ENCODE assay signal across 25 cellular contexts in the genomic region with DNA sequence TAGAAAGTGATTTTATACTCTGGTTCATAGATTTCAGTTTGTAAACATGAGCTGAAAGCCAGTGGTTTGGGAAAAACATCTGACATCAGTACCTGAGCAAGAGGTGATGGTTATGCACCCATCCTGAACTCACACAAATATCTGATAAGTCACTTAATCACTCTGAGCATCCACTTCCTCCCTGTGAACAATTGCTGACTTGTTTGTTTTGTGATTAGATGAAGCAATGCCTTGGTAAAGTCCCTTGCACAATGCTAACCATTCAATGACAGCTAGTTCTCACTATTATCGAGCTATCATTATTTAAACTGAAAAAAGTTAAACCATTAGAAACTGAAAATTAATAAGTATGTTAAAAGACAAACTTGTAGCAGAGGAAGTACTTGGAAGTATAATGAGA.
A peak's percentile ranks its signal among the peaks of the same experiment; 100 is the strongest.
DNase-seq lines count a peak whose midpoint lies in the region; ATAC-seq, FAIRE-seq and TF ChIP-seq lines count a peak whose summit lies in the region.
"Had no signal": no experiment of that assay in that cellular context is flagged by ENCODE, and none has a peak within 500 bp of the region (broad histone marks: within the 10 kb centered on the region; RNA-seq: fewer than 3 reads in every experiment).

No MANE protein-coding gene starts in this region.

- H3K4me1 Mint-ChIP-seq in activated naive CD4-positive, alpha-beta T cell treated with anti-CD3 and anti-CD28 coated beads, Interleukin-2, amount 50 U/mL, for 24 hours, result no peaks in the 10 kb centered on the region
- H3K4me1 Mint-ChIP-seq: activated B cell treated with CpG ODN at 0.5 μM for 24 hours, CD14-positive monocyte, memory B cell had no signal

- ATAC-seq in HG03097 (IDR thresholded peaks at IDR 0.05; ENCODE audit: low FRiP score, unreplicated experiment) (peak; percentile 78), RWPE2 (ENCODE audit: low read depth) (peak; percentile 45; the same call in 2 of the 3 replicates), pancreas (peak in 3 of 4 donors; percentile 44 to 81 (median 63))
- ATAC-seq: natural killer cell treated with Interleukin-12 subunit alpha and Interleukin-12 subunit beta and Interleukin-15 and Interleukin-18, amount 100 ng/mL, for 72 hours had no signal

- H3K9me3 Mint-ChIP-seq in activated naive CD4-positive, alpha-beta T cell treated with anti-CD3 and anti-CD28 coated beads, Interleukin-2, amount 50 U/mL, for 24 hours, result no peaks in the 10 kb centered on the region
- H3K9me3 Mint-ChIP-seq: activated T-helper 2 cell treated with anti-CD3 and anti-CD28 coated beads, Interferon-gamma antibody, Interleukin-2, Interleukin-4, amounts not matched to agents 10 μg/mL and 5 μg/mL and 100 μg/mL, durations not matched to agents 14 hours and 24 hours and 36 hours; memory B cell; T-helper 2 cell treated with Interferon-gamma antibody and Interleukin-4, amounts not matched to agents 5 μg/mL and 100 μg/mL, for 36 hours had no signal

- no peak overlapping the region for H3K4me3 ChIP-seq in RWPE2 (ENCODE audit: severe bottlenecking)
- H3K4me3 ChIP-seq in pancreas, result no peak overlapping the region
- H3K4me3 ChIP-seq in HAP-1, result no peak overlapping the region
- no peak overlapping the region for H3K4me3 ChIP-seq in dorsolateral prefrontal cortex
- H3K4me3 ChIP-seq: cardiac muscle cell, hepatocyte, stomach, upper lobe of left lung had no signal

- intact Hi-C loops in pancreas (cut with DNase I), result no loop called here
- intact Hi-C loops in dorsolateral prefrontal cortex (cut with DNase I), result no loop called here

- TF ChIP-seq CTCF in RWPE2 (IDR thresholded peaks at IDR 0.05; ENCODE audit: poor library complexity, severe bottlenecking) (no peak), pancreas (IDR thresholded peaks at IDR 0.05) (no peak), dorsolateral prefrontal cortex (IDR thresholded peaks at IDR 0.05 in 54 of 56, conservative IDR thresholded peaks at IDR 0.05 in 2 of 56; ENCODE audit: low read depth in 1 of 56, partially characterized antibody in 56 of 56) (no peak)

- in situ Hi-C loops in HAP-1 (cut with MboI; ENCODE audit: low sequenced_read_pairs), result no loop called here

- no peak overlapping the region for H3K4me3 Mint-ChIP-seq in activated naive CD4-positive, alpha-beta T cell treated with anti-CD3 and anti-CD28 coated beads, Interleukin-2, amount 50 U/mL, for 24 hours
- H3K4me3 Mint-ChIP-seq: activated B cell treated with CpG ODN at 0.5 μM for 24 hours; CD14-positive monocyte; memory B cell; natural killer cell treated with Interleukin-12 subunit alpha and Interleukin-12 subunit beta and Interleukin-15 and Interleukin-18, amount 100 ng/mL, for 72 hours; T-helper 2 cell treated with Interferon-gamma antibody and Interleukin-4, amounts not matched to agents 5 μg/mL and 100 μg/mL, for 36 hours had no signal

- DNase-seq in activated naive CD4-positive, alpha-beta T cell treated with anti-CD3 and anti-CD28 coated beads, Interleukin-2, amount 50 U/mL, for 16 hours, result no peak
- no peak for DNase-seq in RWPE2 (ENCODE audit: low spot score)
- no peak for DNase-seq in pancreas
- no peak for DNase-seq in NCI-H446 (lab: John Stamatoyannopoulos, UW)
- DNase-seq in HAP-1 (ENCODE audit: low spot score in 2 of 2), result no peak
- no peak for DNase-seq in dorsolateral prefrontal cortex
- DNase-seq: ACHN; activated B cell treated with CpG ODN at 0.5 μM for 24 hours; DND-41; IMR-90; MM.1S; NCI-H187; posterior cingulate gyrus; stimulated activated CD4-positive, alpha-beta T cell treated with anti-CD3 and anti-CD28 coated beads, Interleukin-2, amount 100 ng/mL, for 24 hours; stomach; upper lobe of left lung had no signal

- 6 to 19% methylated on average over 1 of the region's 1 CpG for WGBS in pancreas, 2 donors

- no peaks in the 10 kb centered on the region for H3K9me3 ChIP-seq in RWPE2 (ENCODE audit: severe bottlenecking)
- H3K9me3 ChIP-seq in pancreas, result no peaks in the 10 kb centered on the region
- H3K9me3 ChIP-seq in HAP-1, result no peaks in the 10 kb centered on the region
- H3K9me3 ChIP-seq: stomach, upper lobe of left lung had no signal

- H3K4me1 ChIP-seq in RWPE2 (ENCODE audit: insufficient read depth, poor library complexity, severe bottlenecking) (no peaks in the 10 kb centered on the region), pancreas (peaks cover 0 to 17% (median 12%) of the 10 kb centered on the region in 3 donors), HAP-1 (no peaks in the 10 kb centered on the region)
- H3K4me1 ChIP-seq: stomach, upper lobe of left lung had no signal

- H3K36me3 Mint-ChIP-seq in activated naive CD4-positive, alpha-beta T cell treated with anti-CD3 and anti-CD28 coated beads, Interleukin-2, amount 50 U/mL, for 24 hours, result no peaks in the 10 kb centered on the region
- H3K36me3 Mint-ChIP-seq: CD14-positive monocyte; memory B cell; natural killer cell treated with Interleukin-12 subunit alpha and Interleukin-12 subunit beta and Interleukin-15 and Interleukin-18, amount 100 ng/mL, for 72 hours had no signal

- peak overlapping the region; percentile 55 for H3K27ac Mint-ChIP-seq in activated naive CD4-positive, alpha-beta T cell treated with anti-CD3 and anti-CD28 coated beads, Interleukin-2, amount 50 U/mL, for 24 hours
- H3K27ac Mint-ChIP-seq: activated B cell treated with CpG ODN at 0.5 μM for 24 hours; activated T-helper 2 cell treated with anti-CD3 and anti-CD28 coated beads, Interferon-gamma antibody, Interleukin-2, Interleukin-4, amounts not matched to agents 10 μg/mL and 5 μg/mL and 100 μg/mL, durations not matched to agents 14 hours and 24 hours and 36 hours; CD14-positive monocyte; memory B cell; natural killer cell treated with Interleukin-12 subunit alpha and Interleukin-12 subunit beta and Interleukin-15 and Interleukin-18, amount 100 ng/mL, for 72 hours; T-helper 2 cell treated with Interferon-gamma antibody and Interleukin-4, amounts not matched to agents 5 μg/mL and 100 μg/mL, for 36 hours had no signal

- H3K27ac ChIP-seq in RWPE2 (ENCODE audit: poor library complexity, severe bottlenecking) (no peak overlapping the region), pancreas (no peak overlapping the region), dorsolateral prefrontal cortex (no peak overlapping the region)
- H3K27ac ChIP-seq: cardiac muscle cell, hepatocyte, stomach, upper lobe of left lung had no signal

- H3K27me3 ChIP-seq in RWPE2 (ENCODE audit: insufficient read depth, poor library complexity, severe bottlenecking), result no peaks in the 10 kb centered on the region
- no peaks in the 10 kb centered on the region for H3K27me3 ChIP-seq in pancreas
- H3K27me3 ChIP-seq in HAP-1 (ENCODE audit: low read depth), result no peaks in the 10 kb centered on the region
- H3K27me3 ChIP-seq in dorsolateral prefrontal cortex, result no peaks in the 10 kb centered on the region
- H3K27me3 ChIP-seq: cardiac muscle cell, hepatocyte, stomach, upper lobe of left lung had no signal

- FAIRE-seq in pancreas (lab: Jason Lieb, UNC), result no peak

- no peaks in the 10 kb centered on the region for H3K27me3 Mint-ChIP-seq in activated naive CD4-positive, alpha-beta T cell treated with anti-CD3 and anti-CD28 coated beads, Interleukin-2, amount 50 U/mL, for 24 hours
- H3K27me3 Mint-ChIP-seq: activated B cell treated with CpG ODN at 0.5 μM for 24 hours; memory B cell; natural killer cell treated with Interleukin-12 subunit alpha and Interleukin-12 subunit beta and Interleukin-15 and Interleukin-18, amount 100 ng/mL, for 72 hours had no signal

- H3K36me3 ChIP-seq in RWPE2 (ENCODE audit: low read depth) (no peaks in the 10 kb centered on the region), pancreas (no peaks in the 10 kb centered on the region), HAP-1 (replicated peaks) (no peaks in the 10 kb centered on the region)
- H3K36me3 ChIP-seq: cardiac muscle cell, stomach, upper lobe of left lung had no signal
